7 cellular contexts compared by ENCODE assay signal in the genomic region with DNA sequence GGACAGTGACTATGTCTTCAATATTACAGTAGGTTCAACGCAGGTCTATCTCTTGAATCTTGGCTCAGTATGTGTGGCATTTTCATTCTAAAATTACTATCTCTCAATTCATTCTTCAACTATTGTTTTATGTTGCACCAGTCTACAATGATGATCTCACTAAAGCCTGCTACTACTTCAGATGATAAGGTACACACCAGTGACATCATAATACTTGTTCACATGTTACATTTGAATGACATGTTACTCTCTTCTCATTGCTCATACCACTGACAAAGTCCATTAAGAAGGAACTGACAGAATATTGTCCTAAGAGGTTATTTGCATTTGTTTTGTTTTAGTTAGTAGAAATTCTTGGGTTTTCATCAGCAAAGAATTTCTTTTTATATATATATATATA.
"Had no signal": no experiment of that assay in that cellular context is flagged by ENCODE, and none has a peak within 500 bp of the region (broad histone marks: within the 10 kb centered on the region; RNA-seq: fewer than 3 reads in every experiment).

No MANE protein-coding gene starts in this region.

- H3K4me2 ChIP-seq: KMS-11 had no signal

- ATAC-seq: K562 had no signal

- H3K4me3 ChIP-seq: K562 had no signal

- H3K9ac ChIP-seq: KMS-11 had no signal

- FAIRE-seq: HTR-8/SVneo, K562 had no signal

- H3K27ac ChIP-seq: HL-60, KMS-11 had no signal

- DNase-seq: IMR-90, KBM-7, KG1 had no signal
